ENCODE assay signal across 8 cellular contexts in the genomic region with DNA sequence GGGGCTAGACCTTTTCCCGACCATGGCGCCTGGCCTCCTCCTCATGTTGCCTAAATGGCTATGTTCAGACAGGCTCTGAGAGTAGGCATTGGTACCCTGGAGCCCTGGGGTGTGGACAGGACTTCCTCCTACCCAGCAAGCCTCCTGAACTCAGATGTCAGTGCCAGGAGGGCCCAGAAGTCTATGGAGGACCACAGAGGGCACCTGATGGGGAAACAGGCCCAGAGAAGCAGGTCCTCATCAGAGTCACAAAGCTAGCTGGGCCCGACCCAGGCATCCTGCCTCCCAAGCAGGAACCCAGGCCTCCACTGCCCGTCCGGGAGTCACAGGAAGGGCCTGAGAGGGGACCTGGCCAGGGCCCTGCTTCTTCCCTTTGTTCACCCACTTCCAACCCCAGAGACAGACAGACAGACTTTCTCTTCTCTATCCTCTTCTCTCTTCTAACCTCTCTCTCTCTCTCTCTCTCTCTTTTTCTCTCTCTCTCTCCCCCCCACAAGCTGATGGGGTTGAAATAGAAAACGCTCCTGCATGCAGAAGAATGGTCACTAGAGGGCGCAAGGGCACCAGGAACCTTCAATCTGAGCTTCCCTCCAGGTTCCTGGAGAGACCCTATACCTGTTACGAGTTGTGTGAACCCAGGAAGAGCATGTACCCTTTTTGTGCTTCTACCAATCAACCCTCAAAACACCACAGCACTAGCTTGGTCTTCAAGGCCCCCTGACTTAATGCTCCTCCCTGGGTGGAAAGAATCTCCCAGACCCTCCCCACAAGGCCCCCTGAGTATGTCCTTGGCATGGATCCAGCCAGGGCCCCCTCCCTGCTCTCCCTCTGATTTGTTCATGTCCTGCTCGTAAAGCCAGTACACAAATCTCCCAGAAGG. TPM values are rescaled to one million over a fixed set of nuclear protein-coding genes. Genes with fewer than 3 reads are reported as not detected.
DNase-seq lines count a peak whose midpoint lies in the region; ATAC-seq and TF ChIP-seq lines count a peak whose summit lies in the region.

No MANE protein-coding gene starts in this region.

- peak; percentile 89 for TF ChIP-seq CTCF in AG04450 (IDR thresholded peaks at IDR 0.05; ENCODE audit: low read depth, low read length)

- H3K9me3 ChIP-seq in AG04450 (ENCODE audit: control insufficient read depth, insufficient read depth, low read length), result no peaks in the 10 kb centered on the region; the same call in 1 of the 2 replicates

- ATAC-seq in GM18873 (IDR thresholded peaks at IDR 0.05; ENCODE audit: low FRiP score, unreplicated experiment), result no peak

- H3K27ac ChIP-seq in AG04450 (ENCODE audit: low read depth, low read length) (peak overlapping the region; percentile 11), caudate nucleus (ENCODE audit: low read depth, low read length) (peak overlapping the region; percentile 2)

- peak; percentile 65 for DNase-seq in AG04450 (ENCODE audit: low read depth, low spot score)
- peak; percentile 62 for DNase-seq in H4 (ENCODE audit: low spot score)
- DNase-seq in NCI-H446 (lab: John Stamatoyannopoulos, UW), result peak; percentile 83 to 88
- peak; percentile 68 for DNase-seq in activated CD4-positive, CD25-positive, alpha-beta regulatory T cell treated with anti-CD3 and anti-CD28 coated beads, Interleukin-2, amount 50 U/mL, for 72 hours
- peak in 49 of 61 donors; percentile 14 to 79 (median 48) for DNase-seq in caudate nucleus (lab: John Stamatoyannopoulos, UW)
- peak; percentile 84 for DNase-seq in kidney tubule cell (ENCODE audit: low spot score)
- DNase-seq in stimulated activated CD4-positive, alpha-beta T cell treated with anti-CD3 and anti-CD28 coated beads, Interleukin-4, amount 100 ng/mL, for 1 hour, result peak; percentile 71

- POLR2A ChIA-PET in AG04450 (lab: Yijun Ruan, JAX), result interaction anchor here (0.6 to 1.1 kb wide), 6 partner anchors 10 to 467 kb away, joined by 3 to 4 read pairs (median 3); no protein-coding TSS in a partner anchor

- CTCF ChIA-PET in AG04450 (lab: Charles Lee), result interaction anchor here (0.6 to 4.5 kb wide), 34 partner anchors 9 to 634 kb away, joined by 3 to 73 read pairs (median 5); partner anchors contain the start of gene STARD10

- H3K27me3 ChIP-seq in AG04450 (ENCODE audit: control insufficient read depth, insufficient read depth, low read length), result no peaks in the 10 kb centered on the region

- no peak overlapping the region for H3K4me3 ChIP-seq in AG04450 (ENCODE audit: low read depth, low read length)

RNA-seq across cellular contexts. Expression of gene ARAP1, which starts 27.1 kb away (rescaled TPM):
- 52.4 and 74.8 TPM in 2 replicates for polyA plus RNA-seq in AG04450 (2011; rRNA removed)
- polyA minus RNA-seq in AG04450 (2011; rRNA and poly(A)+ RNA removed), result 90.3 and 129 TPM in 2 replicates
- total RNA-seq in H4 (2014; rRNA removed; shearing (Covaris generic)), result 17.7 and 20.1 TPM in 2 replicates

RNA-seq across cellular contexts. Expression of gene PDE2A, which starts 50.9 kb away (rescaled TPM):
- polyA plus RNA-seq in AG04450 (2011; rRNA removed), result 0.02 and 0.11 TPM in 2 replicates
- 0.32 TPM in 1 of 2 replicates, not detected in the other for polyA minus RNA-seq in AG04450 (2011; rRNA and poly(A)+ RNA removed)
- 2.6 and 3.0 TPM in 2 replicates for total RNA-seq in H4 (2014; rRNA removed; shearing (Covaris generic))
